ENCODE assay signal across 9 cellular contexts in the genomic region with DNA sequence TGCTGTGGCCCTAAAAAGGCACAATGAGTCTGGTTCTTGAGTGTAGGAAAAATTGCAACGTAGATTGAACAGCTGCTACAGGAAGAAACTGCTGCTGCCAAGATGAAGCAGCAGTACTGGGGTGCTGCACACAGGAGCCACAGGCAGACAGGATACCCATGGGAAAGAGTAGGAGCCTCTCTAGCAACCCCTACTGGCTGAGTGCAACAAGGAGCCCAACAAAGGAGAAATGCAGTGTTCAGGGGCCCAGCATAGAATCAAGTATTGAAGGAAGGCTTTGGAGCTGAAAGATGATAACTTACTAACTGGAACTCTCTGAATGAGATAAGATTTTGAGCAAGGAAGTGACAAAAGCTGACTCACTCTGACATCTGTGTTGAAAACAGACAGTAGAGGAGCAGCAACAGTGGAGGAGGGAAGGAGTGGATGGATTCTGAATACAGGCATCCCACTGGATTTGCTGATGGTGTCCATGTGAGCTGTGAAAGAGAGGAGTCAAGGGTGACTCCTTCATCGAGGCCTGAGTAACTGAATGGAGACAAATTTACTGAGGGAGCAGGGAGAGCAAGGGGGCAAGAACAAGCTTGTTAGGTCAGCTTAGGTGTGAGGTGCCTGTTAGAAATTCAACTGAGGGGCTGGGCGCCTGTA.
DNase-seq lines count a peak whose midpoint lies in the region; ATAC-seq, FAIRE-seq and TF ChIP-seq lines count a peak whose summit lies in the region.
"Had no signal": no experiment of that assay in that cellular context is flagged by ENCODE, and none has a peak within 500 bp of the region (broad histone marks: within the 10 kb centered on the region; RNA-seq: fewer than 3 reads in every experiment).

No MANE protein-coding gene starts in this region.

- peak; percentile 81 for ATAC-seq in activated naive CD8-positive, alpha-beta T cell treated with anti-CD3 and anti-CD28 coated beads, Interleukin-2, amount 50 U/mL, for 24 hours
- ATAC-seq in HepG2 (peak; percentile 83), GM18511 (IDR thresholded peaks at IDR 0.05; ENCODE audit: unreplicated experiment) (no peak)

- H3K36me3 ChIP-seq in H7 (replicated peaks; ENCODE audit: control insufficient read depth, insufficient read depth, low read length) (no peaks in the 10 kb centered on the region), PC-9 (ENCODE audit: low read depth) (no peaks in the 10 kb centered on the region), HepG2 (replicated peaks in 1 of 2; ENCODE audit: control insufficient read depth in 1 of 2, insufficient read depth in 2 of 2, low read length in 2 of 2) (no peaks in the 10 kb centered on the region), testis (ENCODE audit: low read depth, missing control alignments) (no peaks in the 10 kb centered on the region)

- no peak for TF ChIP-seq RAD21 in HepG2 (CRISPR knock-in tag; IDR thresholded peaks at IDR 0.05)

- H3K79me2 ChIP-seq in PC-9 (ENCODE audit: low read depth) = no peaks in the 10 kb centered on the region
- H3K79me2 ChIP-seq in HepG2 (ENCODE audit: insufficient read depth, low read length) = no peaks in the 10 kb centered on the region

- peaks cover 4% of the 10 kb centered on the region for H3K36me3 Mint-ChIP-seq in activated naive CD8-positive, alpha-beta T cell treated with anti-CD3 and anti-CD28 coated beads, Interleukin-2, amount 50 U/mL, for 24 hours (ENCODE audit: low read depth)

- H3K4me1 ChIP-seq in PC-9 (replicated peaks; ENCODE audit: insufficient read depth) (peaks cover 50% of the 10 kb centered on the region), HepG2 (ENCODE audit: insufficient read depth, low read length) (no peaks in the 10 kb centered on the region), testis (no peaks in the 10 kb centered on the region)

- H3K9me3 Mint-ChIP-seq in activated naive CD8-positive, alpha-beta T cell treated with anti-CD3 and anti-CD28 coated beads, Interleukin-2, amount 50 U/mL, for 24 hours = peaks cover 4% of the 10 kb centered on the region

- no peak overlapping the region for H3K9ac ChIP-seq in HepG2 (ENCODE audit: insufficient read depth, low read depth, low read length)

- in situ Hi-C loops in Caki2 (cut with HindIII; ENCODE audit: low pct_unique_long_range_greater_than_20kb, low sequenced_read_pairs) = no loop called here
- in situ Hi-C loops in HepG2 (cut with HindIII; ENCODE audit: extremely low pct_ligation_motif_present, low pct_unique_long_range_greater_than_20kb) = no loop called here

- H3K4me3 ChIP-seq in H7 (ENCODE audit: insufficient read depth, low read depth, low read length) (no peak overlapping the region), PC-9 (no peak overlapping the region), HepG2 (replicated peaks in 1 of 3; ENCODE audit: insufficient read depth in 1 of 3, low read depth in 2 of 3, low read length in 3 of 3) (no peak overlapping the region), testis (no peak overlapping the region)

- H3K4me3 Mint-ChIP-seq in activated naive CD8-positive, alpha-beta T cell treated with anti-CD3 and anti-CD28 coated beads, Interleukin-2, amount 50 U/mL, for 24 hours = peak overlapping the region; percentile 0

- 19% methylated on average over 3 of the region's 3 CpGs for WGBS in HepG2 (ENCODE audit: low lambda C conversion rate)
- 73 to 81% methylated on average over 3 of the region's 3 CpGs for WGBS in testis, 2 donors

- no peaks in the 10 kb centered on the region for H4K20me1 ChIP-seq in PC-9 (ENCODE audit: insufficient read depth)
- H4K20me1 ChIP-seq in HepG2 (ENCODE audit: insufficient read depth, low read length) = no peaks in the 10 kb centered on the region

- H3K27me3 ChIP-seq in H7 (ENCODE audit: control insufficient read depth, insufficient read depth, low read length) (no peaks in the 10 kb centered on the region), PC-9 (ENCODE audit: insufficient read depth, low read depth) (no peaks in the 10 kb centered on the region), HepG2 (ENCODE audit: control insufficient read depth in 1 of 2, insufficient read depth in 2 of 2, low read length in 2 of 2) (no peaks in the 10 kb centered on the region), testis (no peaks in the 10 kb centered on the region)

- DNase-seq in Caki2 (ENCODE audit: low read depth) (peak; percentile 51), H7 (peak; percentile 37), PC-9 (peak; percentile 72 to 82), HepG2 (ENCODE audit: low spot score) (peak; percentile 28), testis (peak; percentile 71), activated gamma-delta T cell (lab: John Stamatoyannopoulos, UW) (no peak)
- DNase-seq in activated naive CD8-positive, alpha-beta T cell treated with anti-CD3 and anti-CD28 coated beads, Interleukin-2, amount 50 U/mL, for 24 hours = peak; percentile 58

- H3K27ac Mint-ChIP-seq in activated naive CD8-positive, alpha-beta T cell treated with anti-CD3 and anti-CD28 coated beads, Interleukin-2, amount 50 U/mL, for 24 hours = peak overlapping the region; percentile 82

- no peak overlapping the region for H2AFZ ChIP-seq in PC-9
- H2AFZ ChIP-seq in HepG2 (ENCODE audit: low read length) = no peak overlapping the region

- no peaks in the 10 kb centered on the region for H3K9me3 ChIP-seq in PC-9 (ENCODE audit: insufficient read depth, low read depth)
- no peaks in the 10 kb centered on the region for H3K9me3 ChIP-seq in HepG2 (ENCODE audit: low read length)
- H3K9me3 ChIP-seq in testis = no peaks in the 10 kb centered on the region

- TF ChIP-seq CTCF in PC-9 (conservative IDR thresholded peaks at IDR 0.05) = peak; percentile 66
- TF ChIP-seq CTCF in HepG2 (CRISPR knock-in tag; IDR thresholded peaks at IDR 0.05) = peak; percentile 57
- TF ChIP-seq CTCF in testis (IDR thresholded peaks at IDR 0.05) = peak in 2 of 3 experiments; percentile 19 to 34

- H3K9me2 ChIP-seq in PC-9 (ENCODE audit: insufficient read depth) = no peaks in the 10 kb centered on the region

- intact Hi-C loops in PC-9 (cut with micrococcal nuclease; ENCODE audit: unreplicated experiment) (loop anchor here (1.0 kb wide), 3 partner anchors 33 to 500 kb away; no protein-coding TSS in a partner anchor), HepG2 (cut with micrococcal nuclease; ENCODE audit: unreplicated experiment) (no loop called here), testis (cut with DNase I; ENCODE audit: low total_unique reads) (no loop called here)

- no peak for FAIRE-seq in HepG2 (lab: Jason Lieb, UNC)

- POLR2A ChIA-PET in PC-9 (lab: Charles Lee; ENCODE audit: unreplicated experiment) = interaction anchor here (0.6 kb wide), 2 partner anchors 55 to 440 kb away, joined by 4 read pairs; no protein-coding TSS in a partner anchor
- POLR2A ChIA-PET in HepG2 (lab: Yijun Ruan, JAX) = no interaction called here

- BruUV-seq in PC-9 (replicated peaks; lab: Mats Ljungman, UMichigan) (no TSS peak), HepG2 (replicated peaks; lab: Mats Ljungman, UMichigan) (no TSS peak)

- no peaks in the 10 kb centered on the region for H3K27me3 Mint-ChIP-seq in activated naive CD8-positive, alpha-beta T cell treated with anti-CD3 and anti-CD28 coated beads, Interleukin-2, amount 50 U/mL, for 24 hours

- TF ChIP-seq EP300 in HepG2 (IDR thresholded peaks at IDR 0.05; ENCODE audit: low read depth in 2 of 2, low read length in 2 of 2) (no peak), HepG2 (CRISPR knock-in tag; IDR thresholded peaks at IDR 0.05; ENCODE audit: borderline replicate concordance) (no peak)

- H3K4me2 ChIP-seq in PC-9 (peak overlapping the region; percentile 8), HepG2 (ENCODE audit: low read depth, low read length) (no peak overlapping the region)

- H3K27ac ChIP-seq in PC-9 = peak overlapping the region; percentile 91
- no peak overlapping the region for H3K27ac ChIP-seq in HepG2 (ENCODE audit: extremely low read length, insufficient read depth, low read length)
- no peak overlapping the region for H3K27ac ChIP-seq in testis
- H3K27ac ChIP-seq: VCaP had no signal

- H3K4me1 Mint-ChIP-seq in activated naive CD8-positive, alpha-beta T cell treated with anti-CD3 and anti-CD28 coated beads, Interleukin-2, amount 50 U/mL, for 24 hours = peaks cover 45% of the 10 kb centered on the region

- peaks cover 28% of the 10 kb centered on the region for H3F3A ChIP-seq in PC-9 (ENCODE audit: insufficient read depth, low read depth)

- TF ChIP-seq POLR2A in HepG2 (IDR thresholded peaks at IDR 0.05; ENCODE audit: insufficient read depth in 1 of 2, low read depth in 2 of 2, low read length in 2 of 2) = no peak
- TF ChIP-seq POLR2A in testis (IDR thresholded peaks at IDR 0.05) = no peak

- CTCF ChIA-PET in PC-9 (lab: Charles Lee) (interaction anchor here (0.6 to 1.5 kb wide), 3 partner anchors 440 to 572 kb away, joined by 3 to 16 read pairs (median 3); no protein-coding TSS in a partner anchor), HepG2 (lab: Yijun Ruan, JAX; ENCODE audit: low intra/inter-chr PET ratio, low total read pairs) (interaction anchor here (1.2 kb wide), 1 partner anchor 500 kb away, joined by 7 read pairs; no protein-coding TSS in a partner anchor)

TF ChIP-seq in HepG2, 621 proteins besides CTCF, POLR2A, EP300 and RAD21 (continues in another document):
- no peak for TF ChIP-seq CCAR2 (optimal IDR thresholded peaks at IDR 0.05; ENCODE audit: low read depth, low read length)
- TF ChIP-seq, protein P1, sequence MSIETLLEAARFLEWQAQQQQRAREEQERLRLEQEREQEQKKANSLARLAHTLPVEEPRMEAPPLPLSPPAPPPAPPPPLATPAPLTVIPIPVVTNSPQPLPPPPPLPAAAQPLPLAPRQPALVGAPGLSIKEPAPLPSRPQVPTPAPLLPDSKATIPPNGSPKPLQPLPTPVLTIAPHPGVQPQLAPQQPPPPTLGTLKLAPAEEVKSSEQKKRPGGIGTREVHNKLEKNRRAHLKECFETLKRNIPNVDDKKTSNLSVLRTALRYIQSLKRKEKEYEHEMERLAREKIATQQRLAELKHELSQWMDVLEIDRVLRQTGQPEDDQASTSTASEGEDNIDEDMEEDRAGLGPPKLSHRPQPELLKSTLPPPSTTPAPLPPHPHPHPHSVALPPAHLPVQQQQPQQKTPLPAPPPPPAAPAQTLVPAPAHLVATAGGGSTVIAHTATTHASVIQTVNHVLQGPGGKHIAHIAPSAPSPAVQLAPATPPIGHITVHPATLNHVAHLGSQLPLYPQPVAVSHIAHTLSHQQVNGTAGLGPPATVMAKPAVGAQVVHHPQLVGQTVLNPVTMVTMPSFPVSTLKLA (IDR thresholded peaks at IDR 0.05) = no peak
- TF ChIP-seq, protein P2, sequence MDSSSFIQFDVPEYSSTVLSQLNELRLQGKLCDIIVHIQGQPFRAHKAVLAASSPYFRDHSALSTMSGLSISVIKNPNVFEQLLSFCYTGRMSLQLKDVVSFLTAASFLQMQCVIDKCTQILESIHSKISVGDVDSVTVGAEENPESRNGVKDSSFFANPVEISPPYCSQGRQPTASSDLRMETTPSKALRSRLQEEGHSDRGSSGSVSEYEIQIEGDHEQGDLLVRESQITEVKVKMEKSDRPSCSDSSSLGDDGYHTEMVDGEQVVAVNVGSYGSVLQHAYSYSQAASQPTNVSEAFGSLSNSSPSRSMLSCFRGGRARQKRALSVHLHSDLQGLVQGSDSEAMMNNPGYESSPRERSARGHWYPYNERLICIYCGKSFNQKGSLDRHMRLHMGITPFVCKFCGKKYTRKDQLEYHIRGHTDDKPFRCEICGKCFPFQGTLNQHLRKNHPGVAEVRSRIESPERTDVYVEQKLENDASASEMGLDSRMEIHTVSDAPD (CRISPR knock-in tag; IDR thresholded peaks at IDR 0.05) = no peak
- TF ChIP-seq ZNF563 (CRISPR knock-in tag; IDR thresholded peaks at IDR 0.05) = no peak
- TF ChIP-seq SSRP1 (CRISPR knock-in tag; IDR thresholded peaks at IDR 0.05) = no peak
